In the genomic region with DNA sequence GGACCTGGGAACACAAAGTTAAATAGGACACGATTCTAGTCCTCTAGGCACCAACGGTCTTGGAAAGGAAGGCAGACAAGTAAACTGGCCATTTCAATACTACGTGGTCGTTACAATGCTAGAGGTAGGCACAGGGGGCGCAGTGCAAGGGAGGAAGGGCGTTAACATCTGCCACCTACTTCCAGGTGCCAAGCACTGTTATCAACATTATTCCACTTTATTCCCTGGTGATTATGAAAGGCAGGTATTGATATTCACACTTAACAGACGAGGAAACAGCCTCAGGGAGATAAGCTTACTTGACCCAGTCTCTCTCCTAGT, we compare ENCODE assay signal across 8 cellular contexts. TPM values are rescaled to one million over a fixed set of nuclear protein-coding genes. Genes with fewer than 3 reads are reported as not detected.
DNase-seq lines count a peak whose midpoint lies in the region; ATAC-seq and TF ChIP-seq lines count a peak whose summit lies in the region.

No MANE protein-coding gene starts in this region.

- H3K27me3 ChIP-seq in iPS DF 6.9 (ENCODE audit: control insufficient read depth, insufficient read depth, low read length): no peaks in the 10 kb centered on the region

- H3K27ac ChIP-seq in iPS DF 6.9 (ENCODE audit: low read length) (no peak overlapping the region), substantia nigra (ENCODE audit: low read depth, low read length, poor library complexity, severe bottlenecking) (peak overlapping the region; percentile 98)

- peaks cover 36% of the 10 kb centered on the region in 2 donors for H3K36me3 Mint-ChIP-seq in CD14-positive monocyte

- no peak overlapping the region for H3K4me3 Mint-ChIP-seq in CD14-positive monocyte

- peak overlapping the region; percentile 73; the same call in 1 of the 2 replicates for H3K4me3 ChIP-seq in iPS DF 6.9 (ENCODE audit: low read length)

- ATAC-seq in GM19438 (IDR thresholded peaks at IDR 0.05; ENCODE audit: low read depth, unreplicated experiment): peak; percentile 19
- ATAC-seq in HG03460 (IDR thresholded peaks at IDR 0.05; ENCODE audit: unreplicated experiment): peak; percentile 22

- peaks cover 33% of the 10 kb centered on the region for H3K4me1 Mint-ChIP-seq in CD14-positive monocyte

- H3K36me3 ChIP-seq in iPS DF 6.9 (ENCODE audit: control insufficient read depth, insufficient read depth, low read length): peaks cover 30% of the 10 kb centered on the region; the same call in 1 of the 2 replicates

- TF ChIP-seq CTCF in CD14-positive monocyte (IDR thresholded peaks at IDR 0.05): peak; percentile 46

- no peaks in the 10 kb centered on the region for H3K9me3 ChIP-seq in iPS DF 6.9 (ENCODE audit: control insufficient read depth, insufficient read depth, low read length)

- intact Hi-C loops in CD14-positive monocyte (cut with micrococcal nuclease): loop anchor here (5.0 to 10.0 kb wide), 5 partner anchors 40 to 380 kb away; partner anchors contain the start of genes FHIP1B (in 2 of the 2), ARFIP2 (in 1 of the 2), CNGA4 (in 1 of the 2) and SMPD1 (in 1 of the 2)

- no peaks in the 10 kb centered on the region for H3K27me3 Mint-ChIP-seq in CD14-positive monocyte (ENCODE audit: low read depth in 3 of 3)

- no peak overlapping the region for H3K27ac Mint-ChIP-seq in CD14-positive monocyte

- H3K9me3 Mint-ChIP-seq in CD14-positive monocyte: no peaks in the 10 kb centered on the region

- no peak for DNase-seq in CD14-positive monocyte (ENCODE audit: low spot score)
- peak; percentile 48 for DNase-seq in UCSD-AML1 (lab: John Stamatoyannopoulos, UW; ENCODE audit: unreplicated experiment)
- DNase-seq in iPS DF 6.9 (ENCODE audit: low read depth, low spot score): no peak
- DNase-seq in substantia nigra (lab: John Stamatoyannopoulos, UW): peak in 1 of 49 donors; percentile 47
- no peak for DNase-seq in activated naive CD4-positive, alpha-beta T cell (lab: John Stamatoyannopoulos, UW)
- DNase-seq in NCI-H774 (lab: John Stamatoyannopoulos, UW): no peak

- H3K4me1 ChIP-seq in iPS DF 6.9 (ENCODE audit: control insufficient read depth, insufficient read depth, low read length): no peaks in the 10 kb centered on the region

- WGBS in iPS DF 6.9 (ENCODE audit: insufficient coverage, insufficient read length): no CpG with 5 or more reads among the region's 7 CpGs

RNA-seq across cellular contexts. Expression of gene TAF10, which starts 0.8 kb away (rescaled TPM):
- polyA plus RNA-seq in CD14-positive monocyte: 100 to 1,000 TPM; 232 to 233 TPM

RNA-seq across cellular contexts. Expression of gene TPP1, which starts 6.4 kb away (rescaled TPM):
- polyA plus RNA-seq in CD14-positive monocyte: 100 to 1,000 TPM; 218 to 359 TPM

RNA-seq across cellular contexts. Expression of gene ILK, which starts 9.2 kb away (rescaled TPM):
- polyA plus RNA-seq in CD14-positive monocyte: 100 to 1,000 TPM; 250 to 271 TPM

RNA-seq across cellular contexts. Expression of gene RRP8, which starts 9.4 kb away (rescaled TPM):
- 10 to 100 TPM; 11.9 to 14.1 TPM for polyA plus RNA-seq in CD14-positive monocyte

RNA-seq across cellular contexts. Expression of gene DCHS1, which starts 42.8 kb away (rescaled TPM):
- polyA plus RNA-seq in CD14-positive monocyte: under 1 TPM; 0.01 to 0.02 TPM
